In the genomic region with DNA sequence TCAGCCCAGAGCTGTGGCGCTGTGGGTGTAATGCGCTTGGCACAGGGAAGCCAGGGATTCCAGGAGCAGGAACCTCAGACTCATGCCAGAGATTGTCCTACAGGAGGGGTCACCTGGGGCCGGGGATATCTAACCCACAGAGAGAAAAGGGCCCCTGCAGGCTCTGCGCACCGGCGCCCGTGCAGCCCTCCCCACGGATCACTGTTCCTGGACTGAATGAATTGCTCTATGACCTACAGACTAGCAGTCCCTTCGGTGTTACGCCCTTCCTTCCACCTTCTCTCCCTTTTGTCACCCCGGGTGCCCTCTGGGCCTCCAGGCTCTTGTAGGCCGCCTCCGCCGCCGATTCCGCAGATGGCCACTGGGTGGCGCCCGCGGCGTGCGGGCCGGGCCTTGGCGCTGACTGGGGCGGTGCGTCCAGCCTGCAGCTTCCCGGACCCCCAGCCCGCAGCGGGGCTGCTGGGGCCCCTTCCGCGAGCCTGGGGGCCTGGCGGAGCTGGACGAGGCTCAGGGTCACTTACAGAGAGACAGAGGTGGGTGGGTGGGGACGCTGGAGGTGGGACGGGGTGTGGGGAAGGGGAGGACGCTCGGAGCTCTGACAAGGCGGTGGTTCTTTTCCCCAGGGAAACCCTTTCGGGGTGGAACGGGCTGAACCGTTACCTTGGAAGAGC, we compare ENCODE assay signal across 1 cellular context.
TF ChIP-seq lines count a peak whose summit lies in the region.

No MANE protein-coding gene starts in this region.

TF ChIP-seq in HCT116, 20 proteins besides CTCF, POLR2A, EP300 and RAD21 (continued from another document):
- TF ChIP-seq POLR2AphosphoS5 (IDR thresholded peaks at IDR 0.05; ENCODE audit: low read depth, low read length) (no peak), TCF7L2 (IDR thresholded peaks at IDR 0.05; ENCODE audit: borderline replicate concordance, extremely low read depth, insufficient read depth, insufficient read length) (no peak)
